In the genomic region with DNA sequence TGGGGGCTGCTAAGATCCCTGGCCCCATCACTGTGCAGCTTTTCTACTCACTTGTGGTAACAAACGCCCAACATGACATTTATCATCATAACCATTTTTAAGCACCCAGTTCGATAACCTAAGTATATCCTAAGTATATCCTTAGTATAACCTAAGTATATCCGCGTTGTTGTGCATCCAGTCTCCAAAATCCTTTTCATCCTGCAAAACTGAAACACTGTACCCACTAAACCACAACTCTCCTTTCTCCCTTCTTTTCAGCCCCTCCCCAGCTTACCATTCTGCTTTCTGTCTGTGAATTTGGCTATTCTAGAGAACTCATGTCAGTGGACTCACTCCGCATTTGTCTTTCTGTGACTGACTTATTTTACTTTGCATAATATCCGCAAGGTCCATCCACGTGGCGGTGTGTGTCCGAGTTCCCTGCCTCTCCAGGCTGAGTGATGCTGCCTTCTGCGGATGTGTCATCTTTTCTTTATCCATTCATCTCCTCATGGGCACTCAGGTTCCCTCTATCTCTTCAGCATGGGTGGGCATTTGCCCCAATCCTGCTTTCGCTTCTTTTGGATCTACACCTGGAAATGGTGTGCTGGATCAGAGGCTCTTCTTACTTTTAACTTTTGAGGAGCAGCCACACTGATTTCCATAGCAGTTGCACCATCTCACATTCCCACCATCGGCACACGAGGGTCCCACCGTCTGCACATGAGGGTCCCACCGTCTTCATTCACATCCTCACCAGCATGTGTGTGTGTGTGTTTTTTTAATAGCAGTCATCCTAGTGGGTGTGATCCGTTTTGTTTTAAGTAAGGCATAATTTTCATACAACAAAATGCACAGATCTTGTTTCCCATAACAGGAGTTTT, we compare ENCODE assay signal across 14 cellular contexts.
DNase-seq lines count a peak whose midpoint lies in the region; ATAC-seq and TF ChIP-seq lines count a peak whose summit lies in the region.
"Had no signal": no experiment of that assay in that cellular context is flagged by ENCODE, and none has a peak within 500 bp of the region (broad histone marks: within the 10 kb centered on the region; RNA-seq: fewer than 3 reads in every experiment).

No MANE protein-coding gene starts in this region.

- peak overlapping the region; percentile 40 for H3K4me3 Mint-ChIP-seq in activated T-helper 1 cell treated with anti-CD3 and anti-CD28 coated beads, Interleukin-12 subunit alpha, Interleukin-12 subunit beta, Interleukin-2, Interleukin-4 antibody, amounts not matched to agents 30 ng/mL and 10 ng/mL and 1 ng/mL, durations not matched to agents 14 hours and 24 hours and 36 hours
- H3K4me3 Mint-ChIP-seq in naive thymus-derived CD8-positive, alpha-beta T cell = peak overlapping the region in 8 of 10 donors; percentile 41 to 69 (median 54)
- H3K4me3 Mint-ChIP-seq: activated CD8-positive, alpha-beta memory T cell treated with anti-CD3 and anti-CD28 coated beads, Interleukin-2, amount 10 ng/mL, durations not matched to agents 7 days and 5 days; H9 had no signal

- intact Hi-C loops in activated T-helper 1 cell treated with anti-CD3 and anti-CD28 coated beads, Interleukin-12 subunit alpha, Interleukin-12 subunit beta, Interleukin-2, Interleukin-4 antibody, amounts not matched to agents 30 ng/mL and 10 ng/mL and 1 ng/mL, durations not matched to agents 14 hours and 24 hours and 36 hours (cut with micrococcal nuclease) = loop anchor here (2.0 kb wide), 1 partner anchor 30 kb away; no protein-coding TSS in a partner anchor

- H3K36me3 Mint-ChIP-seq in activated T-helper 1 cell treated with anti-CD3 and anti-CD28 coated beads, Interleukin-12 subunit alpha, Interleukin-12 subunit beta, Interleukin-2, Interleukin-4 antibody, amounts not matched to agents 30 ng/mL and 10 ng/mL and 1 ng/mL, durations not matched to agents 14 hours and 24 hours and 36 hours (ENCODE audit: low read depth) = peaks cover 2% of the 10 kb centered on the region
- H3K36me3 Mint-ChIP-seq in naive thymus-derived CD8-positive, alpha-beta T cell = no peaks in the 10 kb centered on the region
- H3K36me3 Mint-ChIP-seq: activated CD8-positive, alpha-beta memory T cell treated with anti-CD3 and anti-CD28 coated beads, Interleukin-2, amount 10 ng/mL, durations not matched to agents 7 days and 5 days had no signal

- H3K9ac ChIP-seq in BLaER1 = peak overlapping the region; percentile 73
- H3K9ac ChIP-seq: KMS-11 had no signal

- no peak overlapping the region for H3K27ac Mint-ChIP-seq in activated T-helper 1 cell treated with anti-CD3 and anti-CD28 coated beads, Interleukin-12 subunit alpha, Interleukin-12 subunit beta, Interleukin-2, Interleukin-4 antibody, amounts not matched to agents 30 ng/mL and 10 ng/mL and 1 ng/mL, durations not matched to agents 14 hours and 24 hours and 36 hours
- peak overlapping the region; percentile 29 to 91 (median 86) for H3K27ac Mint-ChIP-seq in naive thymus-derived CD8-positive, alpha-beta T cell
- H3K27ac Mint-ChIP-seq: activated CD8-positive, alpha-beta memory T cell treated with anti-CD3 and anti-CD28 coated beads, Interleukin-2, amount 10 ng/mL, durations not matched to agents 7 days and 5 days; H9 had no signal

- H3K4me1 Mint-ChIP-seq in activated T-helper 1 cell treated with anti-CD3 and anti-CD28 coated beads, Interleukin-12 subunit alpha, Interleukin-12 subunit beta, Interleukin-2, Interleukin-4 antibody, amounts not matched to agents 30 ng/mL and 10 ng/mL and 1 ng/mL, durations not matched to agents 14 hours and 24 hours and 36 hours (ENCODE audit: low read depth) = peaks cover 63% of the 10 kb centered on the region
- peaks cover 16 to 68% (median 47%) of the 10 kb centered on the region in 4 donors for H3K4me1 Mint-ChIP-seq in naive thymus-derived CD8-positive, alpha-beta T cell

- H3K4me3 ChIP-seq in BLaER1 = peak overlapping the region; percentile 47
- H3K4me3 ChIP-seq: cardiac muscle cell, lung, thoracic aorta had no signal

- ATAC-seq in naive thymus-derived CD8-positive, alpha-beta T cell = no peak
- ATAC-seq: activated CD8-positive, alpha-beta memory T cell treated with anti-CD3 and anti-CD28 coated beads, Interleukin-2, amount 10 ng/mL, durations not matched to agents 7 days and 5 days had no signal

- H3K9me3 ChIP-seq in BLaER1 = no peaks in the 10 kb centered on the region
- H3K9me3 ChIP-seq: thoracic aorta had no signal

- H4K20me1 ChIP-seq in BLaER1 = no peaks in the 10 kb centered on the region

- H3K27ac ChIP-seq in BLaER1 (peak overlapping the region; percentile 83), C4-2B (peak overlapping the region; percentile 74)
- H3K27ac ChIP-seq: cardiac muscle cell, KMS-11, thoracic aorta, WERI-Rb-1 had no signal

- DNase-seq in activated T-helper 1 cell treated with anti-CD3 and anti-CD28 coated beads, Interleukin-12 subunit alpha, Interleukin-12 subunit beta, Interleukin-2, Interleukin-4 antibody, amounts not matched to agents 30 ng/mL and 10 ng/mL and 1 ng/mL, durations not matched to agents 14 hours and 24 hours and 36 hours (ENCODE audit: low spot score) = no peak
- DNase-seq in naive thymus-derived CD8-positive, alpha-beta T cell = no peak
- DNase-seq in HUDEP-2 (lab: John Stamatoyannopoulos, UW; ENCODE audit: unreplicated experiment in 76 of 76) = no peak
- DNase-seq in NCI-H774 (lab: John Stamatoyannopoulos, UW) = no peak
- DNase-seq in stimulated activated CD4-positive, alpha-beta T cell treated with anti-CD3 and anti-CD28 coated beads, Interleukin-4, amount 100 ng/mL, for 24 hours = no peak
- DNase-seq: activated CD8-positive, alpha-beta memory T cell treated with anti-CD3 and anti-CD28 coated beads, Interleukin-2, amount 10 ng/mL, durations not matched to agents 7 days and 5 days; WERI-Rb-1 had no signal

- H3K27me3 ChIP-seq in BLaER1 = no peaks in the 10 kb centered on the region
- H3K27me3 ChIP-seq: cardiac muscle cell had no signal

- no peak for TF ChIP-seq CTCF in C4-2B (conservative IDR thresholded peaks at IDR 0.05)

- H3K27me3 Mint-ChIP-seq in activated T-helper 1 cell treated with anti-CD3 and anti-CD28 coated beads, Interleukin-12 subunit alpha, Interleukin-12 subunit beta, Interleukin-2, Interleukin-4 antibody, amounts not matched to agents 30 ng/mL and 10 ng/mL and 1 ng/mL, durations not matched to agents 14 hours and 24 hours and 36 hours (ENCODE audit: insufficient read depth) = peaks cover 2% of the 10 kb centered on the region
- H3K27me3 Mint-ChIP-seq in naive thymus-derived CD8-positive, alpha-beta T cell = peaks cover 0 to 3% (median 0%) of the 10 kb centered on the region in 5 donors

- H3K4me1 ChIP-seq in BLaER1 = peaks cover 71% of the 10 kb centered on the region

- H3K4me2 ChIP-seq in BLaER1 = peak overlapping the region; percentile 94
- H3K4me2 ChIP-seq: KMS-11 had no signal

- no peaks in the 10 kb centered on the region for H3K36me3 ChIP-seq in BLaER1
- H3K36me3 ChIP-seq: cardiac muscle cell, thoracic aorta, WERI-Rb-1 had no signal

- no peaks in the 10 kb centered on the region for H3K9me3 Mint-ChIP-seq in activated T-helper 1 cell treated with anti-CD3 and anti-CD28 coated beads, Interleukin-12 subunit alpha, Interleukin-12 subunit beta, Interleukin-2, Interleukin-4 antibody, amounts not matched to agents 30 ng/mL and 10 ng/mL and 1 ng/mL, durations not matched to agents 14 hours and 24 hours and 36 hours
- no peaks in the 10 kb centered on the region for H3K9me3 Mint-ChIP-seq in naive thymus-derived CD8-positive, alpha-beta T cell
- H3K9me3 Mint-ChIP-seq: H9 had no signal

- POLR2A ChIA-PET in naive thymus-derived CD8-positive, alpha-beta T cell (lab: Charles Lee) = interaction anchor here (4.5 kb wide), 1 partner anchor 8 kb away, joined by 28 read pairs; no protein-coding TSS in a partner anchor
